ENCODE assay signal across 32 cellular contexts in genomic region chrX:70049406-70049805, GRCh38. TPM values are rescaled to one million over a fixed set of nuclear protein-coding genes. Genes with fewer than 3 reads are reported as not detected.
"Had no signal": no experiment of that assay in that cellular context is flagged by ENCODE, and none has a peak within 500 bp of the region (broad histone marks: within the 10 kb centered on the region; RNA-seq: fewer than 3 reads in every experiment).

No MANE protein-coding gene starts in this region.

- H3K36me3 Mint-ChIP-seq: stimulated activated effector memory CD8-positive, alpha-beta T cell treated with anti-CD3 and anti-CD28 coated beads, Interleukin-12 subunit alpha, Interleukin-12 subunit beta, amount 100 ng/mL, for 72 hours; stimulated activated memory B cell treated with anti-CD40 and anti-IgM and Interleukin-4, amounts not matched to agents 10 μg/mL and 1 μg/mL and 100 μg/mL, for 72 hours; stimulated activated naive B cell treated with anti-CD40 and anti-IgM and Interleukin-4, amounts not matched to agents 10 μg/mL and 1 μg/mL and 100 μg/mL, for 72 hours; type B pancreatic cell had no signal

- H3K4me3 Mint-ChIP-seq: stimulated activated effector memory CD8-positive, alpha-beta T cell treated with anti-CD3 and anti-CD28 coated beads, Interleukin-12 subunit alpha, Interleukin-12 subunit beta, amount 100 ng/mL, for 72 hours; stimulated activated memory B cell treated with anti-CD40 and anti-IgM and Interleukin-4, amounts not matched to agents 10 μg/mL and 1 μg/mL and 100 μg/mL, for 72 hours; stimulated activated naive B cell treated with anti-CD40 and anti-IgM and Interleukin-4, amounts not matched to agents 10 μg/mL and 1 μg/mL and 100 μg/mL, for 72 hours; stimulated activated naive CD8-positive, alpha-beta T cell treated with anti-CD3 and anti-CD28 coated beads, Interleukin-15, amount 100 ng/mL, for 72 hours; stimulated activated naive CD8-positive, alpha-beta T cell treated with anti-CD3 and anti-CD28 coated beads, Interleukin-15, Interleukin-2, amounts not matched to agents 100 ng/mL and 50 ng/mL, for 24 hours; type B pancreatic cell had no signal

- H3K9me3 Mint-ChIP-seq: stimulated activated effector memory CD8-positive, alpha-beta T cell treated with anti-CD3 and anti-CD28 coated beads, Interleukin-12 subunit alpha, Interleukin-12 subunit beta, amount 100 ng/mL, for 72 hours; stimulated activated memory B cell treated with anti-CD40 and anti-IgM and Interleukin-4, amounts not matched to agents 10 μg/mL and 1 μg/mL and 100 μg/mL, for 72 hours; stimulated activated naive B cell treated with anti-CD40 and anti-IgM and Interleukin-4, amounts not matched to agents 10 μg/mL and 1 μg/mL and 100 μg/mL, for 72 hours; stimulated activated naive CD8-positive, alpha-beta T cell treated with anti-CD3 and anti-CD28 coated beads, Interleukin-15, amount 100 ng/mL, for 72 hours; stimulated activated naive CD8-positive, alpha-beta T cell treated with anti-CD3 and anti-CD28 coated beads, Interleukin-15, Interleukin-2, amounts not matched to agents 100 ng/mL and 50 ng/mL, for 24 hours; type B pancreatic cell had no signal

- H3K36me3 ChIP-seq: stomach, suprapubic skin, thoracic aorta, thyroid gland, tibial artery, tibial nerve, transverse colon, upper lobe of left lung, upper lobe of right lung, uterus had no signal

- H3K4me1 ChIP-seq: stomach, suprapubic skin, testis, thyroid gland, tibial artery, tibial nerve, transverse colon, upper lobe of left lung, upper lobe of right lung, uterus had no signal

- H3K9me3 ChIP-seq: suprapubic skin, testis, thoracic aorta, thyroid gland, tibial nerve, transverse colon, upper lobe of left lung, upper lobe of right lung, uterus had no signal

- H3K27me3 Mint-ChIP-seq: stimulated activated naive CD8-positive, alpha-beta T cell treated with anti-CD3 and anti-CD28 coated beads, Interleukin-15, Interleukin-2, amounts not matched to agents 100 ng/mL and 50 ng/mL, for 24 hours; type B pancreatic cell had no signal

- FAIRE-seq: urothelium cell line had no signal

- H3K27me3 ChIP-seq: suprapubic skin, testis, thyroid gland, tibial artery, transverse colon, upper lobe of left lung, upper lobe of right lung, uterus had no signal

- DNase-seq: stimulated activated CD4-positive, alpha-beta T cell treated with anti-CD3 and anti-CD28 coated beads, Interleukin-2, amount 100 ng/mL, for 48 hours; stimulated activated CD4-positive, alpha-beta T cell treated with anti-CD3 and anti-CD28 coated beads, Interleukin-4, amount 100 ng/mL, for 1 hour; stimulated activated CD4-positive, alpha-beta T cell treated with anti-CD3 and anti-CD28 coated beads, Interleukin-4, amount 100 ng/mL, for 24 hours; stimulated activated CD4-positive, alpha-beta T cell treated with anti-CD3 and anti-CD28 coated beads, Interleukin-4, amount 100 ng/mL, for 4 hours; stimulated activated CD8-positive, alpha-beta memory T cell treated with anti-CD3 and anti-CD28 coated beads, Interleukin-4, amount 100 ng/mL, for 48 hours; stimulated activated naive B cell treated with anti-CD40 and anti-IgM and Interleukin-4, amounts not matched to agents 10 μg/mL and 1 μg/mL and 100 μg/mL, for 72 hours; stimulated activated naive CD4-positive, alpha-beta T cell; stimulated activated naive CD4-positive, alpha-beta T cell treated with Interleukin-2 at 50 U/mL for 16 hours; stimulated activated naive CD8-positive, alpha-beta T cell treated with anti-CD3 and anti-CD28 coated beads, Interleukin-15, amount 100 ng/mL, for 72 hours; stimulated activated naive CD8-positive, alpha-beta T cell treated with anti-CD3 and anti-CD28 coated beads, Interleukin-15, Interleukin-2, amounts not matched to agents 100 U/mL and 50 U/mL, for 24 hours; stomach; substantia nigra; testis; thyroid gland; tibial artery; transverse colon; trophoblast cell; upper lobe of right lung; uterus had no signal

- H3K27ac Mint-ChIP-seq: stimulated activated effector memory CD8-positive, alpha-beta T cell treated with anti-CD3 and anti-CD28 coated beads, Interleukin-12 subunit alpha, Interleukin-12 subunit beta, amount 100 ng/mL, for 72 hours; stimulated activated memory B cell treated with anti-CD40 and anti-IgM and Interleukin-4, amounts not matched to agents 10 μg/mL and 1 μg/mL and 100 μg/mL, for 72 hours; stimulated activated naive B cell treated with anti-CD40 and anti-IgM and Interleukin-4, amounts not matched to agents 10 μg/mL and 1 μg/mL and 100 μg/mL, for 72 hours; stimulated activated naive CD8-positive, alpha-beta T cell treated with anti-CD3 and anti-CD28 coated beads, Interleukin-15, amount 100 ng/mL, for 72 hours; stimulated activated naive CD8-positive, alpha-beta T cell treated with anti-CD3 and anti-CD28 coated beads, Interleukin-15, Interleukin-2, amounts not matched to agents 100 ng/mL and 50 ng/mL, for 24 hours; type B pancreatic cell had no signal

- H3K27ac ChIP-seq: stomach, suprapubic skin, testis, thoracic aorta, thyroid gland, tibial artery, tibial nerve, transverse colon, upper lobe of left lung, upper lobe of right lung, uterus had no signal

- H3K4me3 ChIP-seq: stomach, suprapubic skin, testis, thoracic aorta, thyroid gland, tibial artery, tibial nerve, transverse colon, upper lobe of left lung, upper lobe of right lung, uterus had no signal

- H3K4me1 Mint-ChIP-seq: stimulated activated effector memory CD8-positive, alpha-beta T cell treated with anti-CD3 and anti-CD28 coated beads, Interleukin-12 subunit alpha, Interleukin-12 subunit beta, amount 100 ng/mL, for 72 hours; stimulated activated memory B cell treated with anti-CD40 and anti-IgM and Interleukin-4, amounts not matched to agents 10 μg/mL and 1 μg/mL and 100 μg/mL, for 72 hours; stimulated activated naive B cell treated with anti-CD40 and anti-IgM and Interleukin-4, amounts not matched to agents 10 μg/mL and 1 μg/mL and 100 μg/mL, for 72 hours; stimulated activated naive CD8-positive, alpha-beta T cell treated with anti-CD3 and anti-CD28 coated beads, Interleukin-15, amount 100 ng/mL, for 72 hours had no signal

RNA-seq across cellular contexts. Expression of gene AWAT2, which starts 0.3 kb away (rescaled TPM):
- total RNA-seq: stomach, temporal lobe, thoracic aorta, thyroid gland, tibial nerve, transverse colon, ureter, urinary bladder, uterus had no signal

RNA-seq across cellular contexts. Expression of gene OTUD6A, which starts 12.9 kb away (rescaled TPM):
- total RNA-seq: stomach, subcutaneous adipose tissue, suprapubic skin, temporal lobe, thoracic aorta, thyroid gland, tibial nerve, transverse colon, upper lobe of left lung, upper lobe of right lung, ureter, urinary bladder, uterus had no signal
